Comparison of ENCODE assay signal across 8 cellular contexts in genomic region chr11:46593550-46594382, GRCh38. TPM values are rescaled to one million over a fixed set of nuclear protein-coding genes. Genes with fewer than 3 reads are reported as not detected.
DNase-seq lines count a peak whose midpoint lies in the region; ATAC-seq and TF ChIP-seq lines count a peak whose summit lies in the region.

A gene with protein sequence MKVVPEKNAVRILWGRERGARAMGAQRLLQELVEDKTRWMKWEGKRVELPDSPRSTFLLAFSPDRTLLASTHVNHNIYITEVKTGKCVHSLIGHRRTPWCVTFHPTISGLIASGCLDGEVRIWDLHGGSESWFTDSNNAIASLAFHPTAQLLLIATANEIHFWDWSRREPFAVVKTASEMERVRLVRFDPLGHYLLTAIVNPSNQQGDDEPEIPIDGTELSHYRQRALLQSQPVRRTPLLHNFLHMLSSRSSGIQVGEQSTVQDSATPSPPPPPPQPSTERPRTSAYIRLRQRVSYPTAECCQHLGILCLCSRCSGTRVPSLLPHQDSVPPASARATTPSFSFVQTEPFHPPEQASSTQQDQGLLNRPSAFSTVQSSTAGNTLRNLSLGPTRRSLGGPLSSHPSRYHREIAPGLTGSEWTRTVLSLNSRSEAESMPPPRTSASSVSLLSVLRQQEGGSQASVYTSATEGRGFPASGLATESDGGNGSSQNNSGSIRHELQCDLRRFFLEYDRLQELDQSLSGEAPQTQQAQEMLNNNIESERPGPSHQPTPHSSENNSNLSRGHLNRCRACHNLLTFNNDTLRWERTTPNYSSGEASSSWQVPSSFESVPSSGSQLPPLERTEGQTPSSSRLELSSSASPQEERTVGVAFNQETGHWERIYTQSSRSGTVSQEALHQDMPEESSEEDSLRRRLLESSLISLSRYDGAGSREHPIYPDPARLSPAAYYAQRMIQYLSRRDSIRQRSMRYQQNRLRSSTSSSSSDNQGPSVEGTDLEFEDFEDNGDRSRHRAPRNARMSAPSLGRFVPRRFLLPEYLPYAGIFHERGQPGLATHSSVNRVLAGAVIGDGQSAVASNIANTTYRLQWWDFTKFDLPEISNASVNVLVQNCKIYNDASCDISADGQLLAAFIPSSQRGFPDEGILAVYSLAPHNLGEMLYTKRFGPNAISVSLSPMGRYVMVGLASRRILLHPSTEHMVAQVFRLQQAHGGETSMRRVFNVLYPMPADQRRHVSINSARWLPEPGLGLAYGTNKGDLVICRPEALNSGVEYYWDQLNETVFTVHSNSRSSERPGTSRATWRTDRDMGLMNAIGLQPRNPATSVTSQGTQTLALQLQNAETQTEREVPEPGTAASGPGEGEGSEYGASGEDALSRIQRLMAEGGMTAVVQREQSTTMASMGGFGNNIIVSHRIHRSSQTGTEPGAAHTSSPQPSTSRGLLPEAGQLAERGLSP (N-terminal part only) (minus strand): TSS chr11:46594023. CDS start chr11:46548380, 45,643 bp downstream.

- H3K36me3 ChIP-seq in CD4-positive, CD25-positive, alpha-beta regulatory T cell (ENCODE audit: control insufficient read depth, insufficient read depth, low read length), result no peaks in the 10 kb centered on the region
- H3K36me3 ChIP-seq in ectodermal cell (ENCODE audit: control insufficient read depth, insufficient read depth, low read length) (no peaks in the 10 kb centered on the region), lower lobe of right lung (no peaks in the 10 kb centered on the region)

- intact Hi-C loops in activated CD8-positive, alpha-beta T cell treated with anti-CD3 and anti-CD28 coated beads for 36 hours (cut with micrococcal nuclease), result no loop called here
- intact Hi-C loops in lower lobe of right lung (cut with DNase I), result no loop called here

- H3K4me3 ChIP-seq in CD4-positive, CD25-positive, alpha-beta regulatory T cell (ENCODE audit: low read depth, low read length), result peak within 1 kb of the TSS; percentile 92
- H3K4me3 ChIP-seq in ectodermal cell (ENCODE audit: insufficient read depth, low read depth, low read length), result peak within 1 kb of the TSS; percentile 96
- peak within 1 kb of the TSS; percentile 97 for H3K4me3 ChIP-seq in lower lobe of right lung

- peaks cover 34% of the 10 kb centered on the region for H3K4me1 ChIP-seq in CD4-positive, CD25-positive, alpha-beta regulatory T cell (ENCODE audit: control insufficient read depth, insufficient read depth, low read length, poor library complexity, severe bottlenecking)
- H3K4me1 ChIP-seq in ectodermal cell (ENCODE audit: control insufficient read depth, insufficient read depth, low read length) (peaks cover 10% of the 10 kb centered on the region), lower lobe of right lung (peaks cover 38% of the 10 kb centered on the region)

- POLR2A ChIA-PET in activated CD8-positive, alpha-beta T cell treated with anti-CD3 and anti-CD28 coated beads for 36 hours (lab: Charles Lee), result interaction anchor here (0.6 to 2.3 kb wide), 16 partner anchors 13 to 1232 kb away, joined by 3 to 16 read pairs (median 3); partner anchors contain the start of genes ATG13 and HARBI1

- H3K4me1 Mint-ChIP-seq in CD4-positive, CD25-positive, alpha-beta regulatory T cell, result peaks cover 23 to 49% (median 36%) of the 10 kb centered on the region in 4 donors
- peaks cover 36% of the 10 kb centered on the region for H3K4me1 Mint-ChIP-seq in activated CD8-positive, alpha-beta T cell treated with anti-CD3 and anti-CD28 coated beads for 36 hours (ENCODE audit: low read depth)

- H3K9me3 ChIP-seq in CD4-positive, CD25-positive, alpha-beta regulatory T cell (ENCODE audit: control insufficient read depth in 2 of 2, low read length in 2 of 2), result no peaks in the 10 kb centered on the region
- no peaks in the 10 kb centered on the region for H3K9me3 ChIP-seq in ectodermal cell (ENCODE audit: control insufficient read depth, low read length)
- H3K9me3 ChIP-seq in lower lobe of right lung, result no peaks in the 10 kb centered on the region

- H3K36me3 Mint-ChIP-seq in CD4-positive, CD25-positive, alpha-beta regulatory T cell, result peaks cover 12% of the 10 kb centered on the region
- peaks cover 2% of the 10 kb centered on the region for H3K36me3 Mint-ChIP-seq in activated CD8-positive, alpha-beta T cell treated with anti-CD3 and anti-CD28 coated beads for 36 hours (ENCODE audit: low read depth)

- H3K4me3 Mint-ChIP-seq in CD4-positive, CD25-positive, alpha-beta regulatory T cell, result peak within 1 kb of the TSS; percentile 97 to 98 (median 98)
- peak within 1 kb of the TSS; percentile 97 for H3K4me3 Mint-ChIP-seq in activated CD8-positive, alpha-beta T cell treated with anti-CD3 and anti-CD28 coated beads for 36 hours

- WGBS in ectodermal cell, 2 experiments, result 2 to 3% methylated on average over 54 of the region's 54 CpGs

- DNase-seq in CD4-positive, CD25-positive, alpha-beta regulatory T cell, result peak; percentile 67 to 94 (median 83)
- DNase-seq in HK-2 (ENCODE audit: unreplicated experiment) (peak; percentile 79), NCI-H82 treated with DMSO at 0.1 percent for 48 hours (lab: John Stamatoyannopoulos, UW; ENCODE audit: unreplicated experiment) (peak; percentile 82), lower lobe of right lung (peak; percentile 90)
- DNase-seq in activated CD8-positive, alpha-beta T cell treated with anti-CD3 and anti-CD28 coated beads for 36 hours, result peak; percentile 95
- peak; percentile 41 to 80 (median 48) for DNase-seq in stimulated activated CD4-positive, alpha-beta T cell treated with anti-CD3 and anti-CD28 coated beads, TNF-alpha, amount 100 ng/mL, for 1 hour (ENCODE audit: low read depth in 3 of 3, low spot score in 1 of 3)

- H3K27me3 ChIP-seq in CD4-positive, CD25-positive, alpha-beta regulatory T cell (ENCODE audit: control insufficient read depth, insufficient read depth, low read length), result no peaks in the 10 kb centered on the region
- no peaks in the 10 kb centered on the region for H3K27me3 ChIP-seq in ectodermal cell (ENCODE audit: control insufficient read depth, insufficient read depth, low read length, poor library complexity, severe bottlenecking)
- H3K27me3 ChIP-seq in lower lobe of right lung (ENCODE audit: low read depth), result no peaks in the 10 kb centered on the region

- H3K27me3 Mint-ChIP-seq in CD4-positive, CD25-positive, alpha-beta regulatory T cell, result no peaks in the 10 kb centered on the region
- H3K27me3 Mint-ChIP-seq in activated CD8-positive, alpha-beta T cell treated with anti-CD3 and anti-CD28 coated beads for 36 hours, result no peaks in the 10 kb centered on the region

- ATAC-seq in CD4-positive, CD25-positive, alpha-beta regulatory T cell (ENCODE audit: low read depth in 2 of 2), result peak; percentile 91 to 93
- ATAC-seq in GM19438 (IDR thresholded peaks at IDR 0.05; ENCODE audit: low read depth, unreplicated experiment) (peak; percentile 77), lower lobe of right lung (peak; percentile 97)
- ATAC-seq in activated CD8-positive, alpha-beta T cell treated with anti-CD3 and anti-CD28 coated beads for 36 hours, result peak; percentile 92

- peak within 1 kb of the TSS; percentile 66 for H3K27ac ChIP-seq in CD4-positive, CD25-positive, alpha-beta regulatory T cell (ENCODE audit: insufficient read depth, low read length, poor library complexity, severe bottlenecking)
- peak within 1 kb of the TSS; percentile 67 for H3K27ac ChIP-seq in ectodermal cell (ENCODE audit: insufficient read depth, low read depth, low read length, poor library complexity, severe bottlenecking)
- peak within 1 kb of the TSS; percentile 85 for H3K27ac ChIP-seq in lower lobe of right lung

- H3K27ac Mint-ChIP-seq in CD4-positive, CD25-positive, alpha-beta regulatory T cell, result peak within 1 kb of the TSS; percentile 88 to 98 (median 95)
- H3K27ac Mint-ChIP-seq in activated CD8-positive, alpha-beta T cell treated with anti-CD3 and anti-CD28 coated beads for 36 hours, result peak within 1 kb of the TSS; percentile 95

- H3K9me3 Mint-ChIP-seq in CD4-positive, CD25-positive, alpha-beta regulatory T cell, result no peaks in the 10 kb centered on the region
- H3K9me3 Mint-ChIP-seq in activated CD8-positive, alpha-beta T cell treated with anti-CD3 and anti-CD28 coated beads for 36 hours, result no peaks in the 10 kb centered on the region

- CTCF ChIA-PET in activated CD8-positive, alpha-beta T cell treated with anti-CD3 and anti-CD28 coated beads for 36 hours (lab: Charles Lee), result interaction anchor here (0.9 to 1.6 kb wide), 6 partner anchors 13 to 27 kb away, joined by 3 to 5 read pairs (median 4); partner anchors contain the start of genes ATG13 and HARBI1

- no peak for TF ChIP-seq CTCF in activated CD8-positive, alpha-beta T cell treated with anti-CD3 and anti-CD28 coated beads for 36 hours (IDR thresholded peaks at IDR 0.05)
- TF ChIP-seq CTCF in lower lobe of right lung (IDR thresholded peaks at IDR 0.05), result no peak

RNA-seq across cellular contexts. Expression of the gene that starts here (rescaled TPM):
- 61.0 TPM for total RNA-seq in CD4-positive, CD25-positive, alpha-beta regulatory T cell
- polyA plus RNA-seq in CD4-positive, CD25-positive, alpha-beta regulatory T cell, result 10 to 100 TPM in 3 of 4 donors, 1 to 10 TPM in 1; 8.2 to 18.3 (median 12.0) TPM
- 10 to 100 TPM; 24.0 to 24.1 TPM for total RNA-seq in activated CD8-positive, alpha-beta T cell treated with anti-CD3 and anti-CD28 coated beads for 36 hours
- polyA plus RNA-seq in ectodermal cell (2013, experiment 1 of 4), result 26.0 TPM
- 33.7 TPM for polyA plus RNA-seq in ectodermal cell (2013, experiment 2 of 4)
- polyA plus RNA-seq in ectodermal cell (2013, experiment 3 of 4), result 20.3 TPM
- polyA plus RNA-seq in ectodermal cell (2013, experiment 4 of 4), result 24.2 TPM
- total RNA-seq in lower lobe of right lung, result 39.9 TPM

Comparison
In these comparisons a context has a peak if more than half of its experiments do, and no peak if none do; other contexts are left out.
1. Peak in every context shown above with its lines: DNase-seq, ATAC-seq, H3K4me3 ChIP-seq and H3K27ac ChIP-seq.